11 cellular contexts compared by ENCODE assay signal in genomic region chr1:208158640-208159541, GRCh38.
A peak's percentile ranks its signal among the peaks of the same experiment; 100 is the strongest.
DNase-seq lines count a peak whose midpoint lies in the region; ATAC-seq and TF ChIP-seq lines count a peak whose summit lies in the region.
"Had no signal": no experiment of that assay in that cellular context is flagged by ENCODE, and none has a peak within 500 bp of the region (broad histone marks: within the 10 kb centered on the region; RNA-seq: fewer than 3 reads in every experiment).

No MANE protein-coding gene starts in this region.

- no peak for TF ChIP-seq CTCF in HFFc6 (IDR thresholded peaks at IDR 0.05)

- no peaks in the 10 kb centered on the region for H3K9me3 ChIP-seq in skeletal muscle satellite cell (replicated peaks; ENCODE audit: low read length)
- H3K9me3 ChIP-seq: ascending aorta had no signal

- H3K36me3 Mint-ChIP-seq in HFFc6 (ENCODE audit: low read depth), result no peaks in the 10 kb centered on the region
- H3K36me3 Mint-ChIP-seq: naive thymus-derived CD8-positive, alpha-beta T cell had no signal

- ATAC-seq in GM18909 (IDR thresholded peaks at IDR 0.05; ENCODE audit: poor library complexity, unreplicated experiment), result no peak
- ATAC-seq: naive thymus-derived CD8-positive, alpha-beta T cell had no signal

- peak overlapping the region; percentile 49 for H3K9ac ChIP-seq in skeletal muscle satellite cell (ENCODE audit: low read depth, low read length)

- DNase-seq in HFFc6, result no peak
- peak; percentile 53 for DNase-seq in RPMI7951 (ENCODE audit: low read depth)
- DNase-seq in iPS DF 19.7 (ENCODE audit: low read depth, low spot score), result peak; percentile 25
- no peak for DNase-seq in NCI-H774 (lab: John Stamatoyannopoulos, UW)
- DNase-seq in KG1 (lab: John Stamatoyannopoulos, UW), result no peak
- DNase-seq: activated CD4-positive, alpha-beta T cell treated with anti-CD3 and anti-CD28 coated beads, Interleukin-2, amount 50 U/mL, for 4 hours; naive thymus-derived CD8-positive, alpha-beta T cell; NCI-H1930 had no signal

- no peaks in the 10 kb centered on the region for H3K9me3 Mint-ChIP-seq in HFFc6
- H3K9me3 Mint-ChIP-seq: naive thymus-derived CD8-positive, alpha-beta T cell had no signal

- H3K27ac Mint-ChIP-seq in HFFc6, result peak overlapping the region; percentile 72
- H3K27ac Mint-ChIP-seq: naive thymus-derived CD8-positive, alpha-beta T cell had no signal

- H3K4me2 ChIP-seq in skeletal muscle satellite cell (ENCODE audit: low read length), result peak overlapping the region; percentile 44

- H3K4me1 ChIP-seq in skeletal muscle satellite cell (ENCODE audit: control insufficient read depth, insufficient read depth, low read length), result peaks cover 73% of the 10 kb centered on the region

- H3K36me3 ChIP-seq in skeletal muscle satellite cell (ENCODE audit: insufficient read depth, low read length), result peaks cover 44% of the 10 kb centered on the region
- H3K36me3 ChIP-seq: ascending aorta had no signal

- H3K4me3 ChIP-seq in skeletal muscle satellite cell (ENCODE audit: low read length), result peak overlapping the region; percentile 21
- H3K4me3 ChIP-seq: ascending aorta had no signal

- no peaks in the 10 kb centered on the region; the same call in none of the 2 replicates for H3K27me3 Mint-ChIP-seq in HFFc6 (ENCODE audit: insufficient read depth)

- H3K4me1 Mint-ChIP-seq in HFFc6 (ENCODE audit: low read depth), result peaks cover 58% of the 10 kb centered on the region
- H3K4me1 Mint-ChIP-seq: naive thymus-derived CD8-positive, alpha-beta T cell had no signal

- H3K27me3 ChIP-seq in skeletal muscle satellite cell (ENCODE audit: control insufficient read depth, insufficient read depth, low read length), result no peaks in the 10 kb centered on the region
- H3K27me3 ChIP-seq: ascending aorta had no signal

- H3K4me3 Mint-ChIP-seq in HFFc6, result no peak overlapping the region; the same call in 1 of the 2 replicates
- H3K4me3 Mint-ChIP-seq: naive thymus-derived CD8-positive, alpha-beta T cell had no signal

Comparison
In these comparisons a context has a peak if more than half of its experiments do, and no peak if none do; other contexts are left out.
1. DNase-seq: peak in RPMI7951 (single experiment) and iPS DF 19.7 (single experiment); none in HFFc6 (single experiment), NCI-H774 (single experiment) and KG1 (single experiment).